Comparison of ENCODE assay signal across 8 cellular contexts in genomic region chr22:18156878-18157713, GRCh38.
A peak's percentile ranks its signal among the peaks of the same experiment; 100 is the strongest.
DNase-seq lines count a peak whose midpoint lies in the region; ATAC-seq and TF ChIP-seq lines count a peak whose summit lies in the region.

No MANE protein-coding gene starts in this region.

- no peak overlapping the region for H3K4me3 ChIP-seq in MM.1S (ENCODE audit: low read length)
- no peak overlapping the region for H3K4me3 ChIP-seq in SU-DHL-6 (ENCODE audit: insufficient read depth, low read length, poor library complexity, severe bottlenecking)

- H3K27me3 ChIP-seq in MM.1S (replicated peaks; ENCODE audit: insufficient read depth, low read length) (no peaks in the 10 kb centered on the region), SU-DHL-6 (ENCODE audit: low read length) (no peaks in the 10 kb centered on the region)

- in situ Hi-C loops in T47D (cut with HindIII; ENCODE audit: low pct_unique_long_range_greater_than_20kb, low sequenced_read_pairs) = no loop called here

- H3K9ac ChIP-seq in MM.1S (ENCODE audit: low read length) = no peak overlapping the region
- H3K9ac ChIP-seq in SU-DHL-6 (ENCODE audit: low read length) = no peak overlapping the region

- H3K9me3 ChIP-seq in MM.1S (replicated peaks; ENCODE audit: insufficient read depth, low read length) (no peaks in the 10 kb centered on the region), SU-DHL-6 (ENCODE audit: insufficient read depth, low read length) (no peaks in the 10 kb centered on the region)

- H3K27ac ChIP-seq in MM.1S (ENCODE audit: low read length) (no peak overlapping the region), SU-DHL-6 (ENCODE audit: low read depth, low read length) (no peak overlapping the region)

- no peaks in the 10 kb centered on the region for H3K36me3 ChIP-seq in MM.1S (replicated peaks; ENCODE audit: insufficient read depth, low read length)
- no peaks in the 10 kb centered on the region for H3K36me3 ChIP-seq in SU-DHL-6 (ENCODE audit: low read length)

- DNase-seq in GM03348 (ENCODE audit: low spot score) = peak; percentile 89
- DNase-seq in MM.1S = peak; percentile 62
- peak; percentile 61 to 72 for DNase-seq in T47D (ENCODE audit: low read depth in 1 of 2, low spot score in 1 of 2)
- DNase-seq in iPS-NIHi7 (ENCODE audit: extremely low spot score) = peak; percentile 92
- DNase-seq in stimulated activated CD4-positive, alpha-beta T cell treated with anti-CD3 and anti-CD28 coated beads, Interleukin-12 subunit alpha, Interleukin-12 subunit beta, amount 100 ng/mL, for 24 hours (ENCODE audit: low read depth in 2 of 2) = peak; percentile 11 to 49

- ATAC-seq in HG03039 (IDR thresholded peaks at IDR 0.05; ENCODE audit: unreplicated experiment) (no peak), GM21529 (IDR thresholded peaks at IDR 0.05; ENCODE audit: unreplicated experiment) (no peak)

- no peaks in the 10 kb centered on the region for H3K4me1 ChIP-seq in MM.1S (ENCODE audit: low read length)

- no peak overlapping the region for H3K4me2 ChIP-seq in MM.1S (ENCODE audit: low read depth, low read length)
- no peak overlapping the region for H3K4me2 ChIP-seq in SU-DHL-6 (ENCODE audit: low read depth, low read length, poor library complexity, severe bottlenecking)

- H2AFZ ChIP-seq in MM.1S (ENCODE audit: low read length) (no peak overlapping the region), SU-DHL-6 (ENCODE audit: low read depth, low read length, severe bottlenecking) (no peak overlapping the region)

- TF ChIP-seq CTCF in MM.1S (IDR thresholded peaks at IDR 0.05; ENCODE audit: low read length) (peak; percentile 65), SU-DHL-6 (IDR thresholded peaks at IDR 0.05; ENCODE audit: insufficient read depth, low read length, poor library complexity, severe bottlenecking) (peak; percentile 23)

- no peaks in the 10 kb centered on the region for H3K9me2 ChIP-seq in MM.1S (replicated peaks; ENCODE audit: insufficient read depth, low read length)
- H3K9me2 ChIP-seq in SU-DHL-6 (replicated peaks; ENCODE audit: insufficient read depth, low read length) = no peaks in the 10 kb centered on the region

- no peaks in the 10 kb centered on the region for H3F3A ChIP-seq in MM.1S (ENCODE audit: insufficient read depth, low read length)
- no peaks in the 10 kb centered on the region for H3F3A ChIP-seq in SU-DHL-6 (ENCODE audit: insufficient read depth)

- H3K79me2 ChIP-seq in MM.1S (ENCODE audit: low read length) (no peaks in the 10 kb centered on the region), SU-DHL-6 (ENCODE audit: insufficient read depth, low read length) (no peaks in the 10 kb centered on the region)

- H4K20me1 ChIP-seq in MM.1S (ENCODE audit: insufficient read depth, low read length) (no peaks in the 10 kb centered on the region), SU-DHL-6 (ENCODE audit: low read depth, low read length) (no peaks in the 10 kb centered on the region)

Comparison
In these comparisons a context has a peak if more than half of its experiments do, and no peak if none do; other contexts are left out.
1. DNase-seq: peak in every context shown above with its lines; median percentile 92 in iPS-NIHi7; 89 in GM03348; 66 in T47D; 62 in MM.1S; 30 in stimulated activated CD4-positive, alpha-beta T cell treated with anti-CD3 and anti-CD28 coated beads, Interleukin-12 subunit alpha, Interleukin-12 subunit beta, amount 100 ng/mL, for 24 hours.